Comparison of ENCODE assay signal across 20 cellular contexts in genomic region chr4:140952709-140953108, GRCh38.
A peak's percentile ranks its signal among the peaks of the same experiment; 100 is the strongest.
DNase-seq lines count a peak whose midpoint lies in the region; ATAC-seq and TF ChIP-seq lines count a peak whose summit lies in the region.
"Had no signal": no experiment of that assay in that cellular context is flagged by ENCODE, and none has a peak within 500 bp of the region (broad histone marks: within the 10 kb centered on the region; RNA-seq: fewer than 3 reads in every experiment).

No MANE protein-coding gene starts in this region.

- H3K27ac ChIP-seq in IMR-90 (ENCODE audit: insufficient read depth, low read length) = no peak overlapping the region
- H3K27ac ChIP-seq in stomach smooth muscle (ENCODE audit: low read length) = peak overlapping the region; percentile 4
- no peak overlapping the region for H3K27ac ChIP-seq in SJCRH30
- H3K27ac ChIP-seq in heart left ventricle = peak overlapping the region in 1 of 12 donors; percentile 29
- H3K27ac ChIP-seq: HL-60, lower lobe of right lung, neutrophil, spleen, upper lobe of left lung had no signal

- H3K4me3 ChIP-seq in IMR-90 (ENCODE audit: insufficient read depth, low read depth, low read length) = no peak overlapping the region
- no peak overlapping the region for H3K4me3 ChIP-seq in adipocyte (ENCODE audit: low read length)
- no peak overlapping the region for H3K4me3 ChIP-seq in fibroblast of pulmonary artery (replicated peaks; ENCODE audit: low read depth, low read length)
- H3K4me3 ChIP-seq in stomach smooth muscle (ENCODE audit: low read length in 2 of 2) = peak overlapping the region in 1 of 2 donors; percentile 16
- H3K4me3 ChIP-seq in SJCRH30 = no peak overlapping the region
- no peak overlapping the region for H3K4me3 ChIP-seq in heart left ventricle
- H3K4me3 ChIP-seq: lower lobe of right lung, spleen, upper lobe of left lung had no signal

- H2BK120ac ChIP-seq in IMR-90 (ENCODE audit: low read depth, low read length) = no peak overlapping the region

- CTCF ChIA-PET in IMR-90 (lab: Yijun Ruan, JAX) = no interaction called here

- H3K36me3 ChIP-seq in IMR-90 (ENCODE audit: control insufficient read depth, insufficient read depth, low read length) (no peaks in the 10 kb centered on the region), adipocyte (ENCODE audit: control insufficient read depth, insufficient read depth, low read length, severe bottlenecking) (no peaks in the 10 kb centered on the region), stomach smooth muscle (ENCODE audit: control insufficient read depth in 2 of 2, insufficient read depth in 2 of 2, low read length in 2 of 2) (no peaks in the 10 kb centered on the region), SJCRH30 (no peaks in the 10 kb centered on the region), heart left ventricle (no peaks in the 10 kb centered on the region)
- H3K36me3 ChIP-seq: lower lobe of right lung, neutrophil, spleen, upper lobe of left lung had no signal

- peak; percentile 71 for DNase-seq in IMR-90
- peak; percentile 53 for DNase-seq in adipocyte (ENCODE audit: low read depth)
- peak; percentile 69 for DNase-seq in fibroblast of pulmonary artery (ENCODE audit: low read depth)
- DNase-seq in SJCRH30 = no peak
- DNase-seq in heart left ventricle = no peak
- DNase-seq: activated gamma-delta T cell; erythroblast; lower lobe of right lung; MM.1S; NCI-H1436 treated with DMSO at 0.1 percent for 48 hours; NCI-H2171; NCI-H526 treated with DMSO at 0.1 percent for 48 hours; SHP77 treated with DMSO at 0.1 percent for 48 hours; spleen; stimulated activated CD4-positive, alpha-beta T cell treated with anti-CD3 and anti-CD28 coated beads, Interleukin-4, amount 100 ng/mL, for 24 hours; upper lobe of left lung had no signal

- peaks cover 5% of the 10 kb centered on the region for H3K4me1 ChIP-seq in IMR-90 (ENCODE audit: control insufficient read depth, insufficient read depth, low read length)
- H3K4me1 ChIP-seq in adipocyte (ENCODE audit: control insufficient read depth, insufficient read depth, low read length) = peaks cover 5% of the 10 kb centered on the region
- peaks cover 21% of the 10 kb centered on the region for H3K4me1 ChIP-seq in stomach smooth muscle (ENCODE audit: control insufficient read depth, insufficient read depth, low read length)
- H3K4me1 ChIP-seq in SJCRH30 = no peaks in the 10 kb centered on the region
- peaks cover 0 to 22% (median 11%) of the 10 kb centered on the region in 12 donors for H3K4me1 ChIP-seq in heart left ventricle
- H3K4me1 ChIP-seq: lower lobe of right lung, spleen, upper lobe of left lung had no signal

- no peak overlapping the region for H4K5ac ChIP-seq in IMR-90 (ENCODE audit: low read depth, low read length)

- no peak overlapping the region for H2AK5ac ChIP-seq in IMR-90 (ENCODE audit: low read depth, low read length)

- H3K79me1 ChIP-seq in IMR-90 (ENCODE audit: low read depth in 1 of 2, low read length in 2 of 2) = no peaks in the 10 kb centered on the region

- no peak overlapping the region for H3K9ac ChIP-seq in IMR-90 (ENCODE audit: low read depth, low read length)
- H3K9ac ChIP-seq in adipocyte (ENCODE audit: low read length) = no peak overlapping the region
- peak overlapping the region in 1 of 2 donors; percentile 13 for H3K9ac ChIP-seq in stomach smooth muscle (ENCODE audit: low read length in 2 of 2)

- ATAC-seq in IMR-90 (ENCODE audit: low read depth) (no peak), GM21825 (IDR thresholded peaks at IDR 0.05; ENCODE audit: unreplicated experiment) (no peak), heart left ventricle (no peak)
- ATAC-seq: lower lobe of right lung had no signal

- no peak overlapping the region for H2BK20ac ChIP-seq in IMR-90 (ENCODE audit: low read depth, low read length)

- TF ChIP-seq CTCF in IMR-90 (conservative IDR thresholded peaks at IDR 0.05; ENCODE audit: low read depth, low read length) = no peak
- TF ChIP-seq CTCF in fibroblast of pulmonary artery (IDR thresholded peaks at IDR 0.05; ENCODE audit: low read length, missing control alignments) = no peak
- no peak for TF ChIP-seq CTCF in heart left ventricle (IDR thresholded peaks at IDR 0.05)

- no peak overlapping the region for H2BK5ac ChIP-seq in IMR-90 (ENCODE audit: low read depth, low read length, poor library complexity, severe bottlenecking)

- BruUV-seq in IMR-90 (replicated peaks; lab: Mats Ljungman, UMichigan) = no TSS peak

- peak overlapping the region; percentile 29; the same call in 1 of the 2 replicates for H3K18ac ChIP-seq in IMR-90 (ENCODE audit: low read depth, low read length)

- intact Hi-C loops in IMR-90 (cut with micrococcal nuclease) = no loop called here
- intact Hi-C loops in heart left ventricle (cut with DNase I) = no loop called here

- no peak overlapping the region for H3K4ac ChIP-seq in IMR-90 (ENCODE audit: low read depth, low read length)

- H3K23ac ChIP-seq in IMR-90 (ENCODE audit: low read depth, low read length) = no peak overlapping the region

- TF ChIP-seq POLR2A in IMR-90 (IDR thresholded peaks at IDR 0.05; ENCODE audit: low read depth, low read length) (no peak), heart left ventricle (IDR thresholded peaks at IDR 0.05) (no peak)

- WGBS in IMR-90 (ENCODE audit: extremely low coverage in 2 of 2, insufficient read length in 1 of 2), 2 experiments = 67% methylated on average over 1 of the region's 3 CpGs; no CpG with 5 or more reads in 1 of the 2 experiments
- 79 to 94% (median 90%) methylated on average over 3 of the region's 3 CpGs for WGBS in heart left ventricle, 4 donors

- H4K8ac ChIP-seq in IMR-90 (ENCODE audit: low read depth in 2 of 2, low read length in 2 of 2) = no peak overlapping the region

- dilution Hi-C loops in IMR-90 (cut with HindIII; ENCODE audit: low sequenced_read_pairs, unreplicated experiment) = no loop called here

- in situ Hi-C loops in IMR-90 (cut with MboI; ENCODE audit: low sequenced_read_pairs) = no loop called here

- POLR2A ChIA-PET in IMR-90 (lab: Charles Lee; ENCODE audit: unreplicated experiment) = no interaction called here

- no peak for TF ChIP-seq RAD21 in IMR-90 (IDR thresholded peaks at IDR 0.05; ENCODE audit: low read length)

- no peak overlapping the region for H4K91ac ChIP-seq in IMR-90 (ENCODE audit: insufficient read depth, low read depth, low read length)

- H3K9me1 ChIP-seq in IMR-90 (ENCODE audit: insufficient read depth, low read length) = no peaks in the 10 kb centered on the region

- H2BK15ac ChIP-seq in IMR-90 (ENCODE audit: low read depth, low read length) = no peak overlapping the region

- H2AK9ac ChIP-seq in IMR-90 (replicated peaks; ENCODE audit: low read depth, low read length, poor library complexity) = no peak overlapping the region

- no peak overlapping the region for H3K56ac ChIP-seq in IMR-90 (ENCODE audit: extremely low read depth, insufficient read depth, low read length)

- no peaks in the 10 kb centered on the region for H3K27me3 ChIP-seq in IMR-90 (ENCODE audit: control insufficient read depth, insufficient read depth, low read length)
- H3K27me3 ChIP-seq in adipocyte (replicated peaks; ENCODE audit: control insufficient read depth, insufficient read depth, low read length) = no peaks in the 10 kb centered on the region
- H3K27me3 ChIP-seq in stomach smooth muscle (ENCODE audit: control insufficient read depth in 1 of 2, insufficient read depth in 2 of 2, low read length in 2 of 2) = no peaks in the 10 kb centered on the region
- H3K27me3 ChIP-seq in SJCRH30 = no peaks in the 10 kb centered on the region
- H3K27me3 ChIP-seq in heart left ventricle = no peaks in the 10 kb centered on the region
- H3K27me3 ChIP-seq: neutrophil, spleen, upper lobe of left lung had no signal

- no peaks in the 10 kb centered on the region for H4K20me1 ChIP-seq in IMR-90 (ENCODE audit: insufficient read depth, low read length)

- no peaks in the 10 kb centered on the region for H3K9me3 ChIP-seq in IMR-90 (ENCODE audit: control insufficient read depth, insufficient read depth, low read length)
- no peaks in the 10 kb centered on the region for H3K9me3 ChIP-seq in adipocyte (ENCODE audit: control insufficient read depth, low read length)
- no peaks in the 10 kb centered on the region for H3K9me3 ChIP-seq in stomach smooth muscle (ENCODE audit: control insufficient read depth in 2 of 2, low read length in 2 of 2)
- H3K9me3 ChIP-seq in SJCRH30 (replicated peaks) = peaks cover 5% of the 10 kb centered on the region; the same call in 1 of the 2 replicates
- peaks cover 0 to 4% (median 0%) of the 10 kb centered on the region in 12 donors for H3K9me3 ChIP-seq in heart left ventricle
- H3K9me3 ChIP-seq: lower lobe of right lung, neutrophil, upper lobe of left lung had no signal

- H3K14ac ChIP-seq in IMR-90 (replicated peaks; ENCODE audit: low read depth, low read length) = no peak overlapping the region

- H3K4me2 ChIP-seq in IMR-90 (ENCODE audit: low read depth, low read length) = peak overlapping the region; percentile 54; the same call in 1 of the 2 replicates

- no peak overlapping the region for H2AFZ ChIP-seq in IMR-90 (replicated peaks; ENCODE audit: low read length, poor library complexity)

TF ChIP-seq in IMR-90, 13 proteins besides CTCF, POLR2A, EP300 and RAD21:
- TF ChIP-seq CEBPB (IDR thresholded peaks at IDR 0.05; ENCODE audit: low read depth, low read length) = peak; percentile 75
- no peak for TF ChIP-seq BHLHE40 (IDR thresholded peaks at IDR 0.05; ENCODE audit: low read depth, low read length)

Comparison
In these comparisons a context has a peak if more than half of its experiments do, and no peak if none do; other contexts are left out.
1. DNase-seq: peak in IMR-90 (single experiment), adipocyte (single experiment) and fibroblast of pulmonary artery (single experiment); none in SJCRH30 (0 of 2) and heart left ventricle (0 of 5).